1 cellular context compared by ENCODE assay signal in the genomic region with DNA sequence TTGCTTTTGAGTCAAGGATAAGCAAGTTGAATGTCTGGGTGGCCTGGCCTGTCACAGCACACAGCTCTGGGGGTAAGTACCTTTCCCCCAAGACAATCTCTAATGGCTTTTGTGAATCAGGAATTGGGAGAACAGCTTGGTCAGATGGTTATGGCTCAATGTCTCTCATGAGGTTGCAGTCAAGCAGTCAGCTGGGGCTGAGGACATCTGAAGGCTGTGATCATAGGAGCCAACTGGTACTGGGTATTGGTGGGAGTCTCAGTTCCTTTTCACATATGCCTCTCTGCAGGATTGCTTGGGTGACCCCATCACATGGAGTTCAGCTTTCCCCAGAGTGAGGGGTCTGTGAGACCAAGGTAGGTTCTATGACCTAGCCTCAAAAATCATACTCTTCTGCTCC.
TF ChIP-seq lines count a peak whose summit lies in the region.

No MANE protein-coding gene starts in this region.

TF ChIP-seq in GM23338, 12 proteins besides CTCF, POLR2A, EP300 and RAD21 (continued from another document):
- TF ChIP-seq, protein P1, sequence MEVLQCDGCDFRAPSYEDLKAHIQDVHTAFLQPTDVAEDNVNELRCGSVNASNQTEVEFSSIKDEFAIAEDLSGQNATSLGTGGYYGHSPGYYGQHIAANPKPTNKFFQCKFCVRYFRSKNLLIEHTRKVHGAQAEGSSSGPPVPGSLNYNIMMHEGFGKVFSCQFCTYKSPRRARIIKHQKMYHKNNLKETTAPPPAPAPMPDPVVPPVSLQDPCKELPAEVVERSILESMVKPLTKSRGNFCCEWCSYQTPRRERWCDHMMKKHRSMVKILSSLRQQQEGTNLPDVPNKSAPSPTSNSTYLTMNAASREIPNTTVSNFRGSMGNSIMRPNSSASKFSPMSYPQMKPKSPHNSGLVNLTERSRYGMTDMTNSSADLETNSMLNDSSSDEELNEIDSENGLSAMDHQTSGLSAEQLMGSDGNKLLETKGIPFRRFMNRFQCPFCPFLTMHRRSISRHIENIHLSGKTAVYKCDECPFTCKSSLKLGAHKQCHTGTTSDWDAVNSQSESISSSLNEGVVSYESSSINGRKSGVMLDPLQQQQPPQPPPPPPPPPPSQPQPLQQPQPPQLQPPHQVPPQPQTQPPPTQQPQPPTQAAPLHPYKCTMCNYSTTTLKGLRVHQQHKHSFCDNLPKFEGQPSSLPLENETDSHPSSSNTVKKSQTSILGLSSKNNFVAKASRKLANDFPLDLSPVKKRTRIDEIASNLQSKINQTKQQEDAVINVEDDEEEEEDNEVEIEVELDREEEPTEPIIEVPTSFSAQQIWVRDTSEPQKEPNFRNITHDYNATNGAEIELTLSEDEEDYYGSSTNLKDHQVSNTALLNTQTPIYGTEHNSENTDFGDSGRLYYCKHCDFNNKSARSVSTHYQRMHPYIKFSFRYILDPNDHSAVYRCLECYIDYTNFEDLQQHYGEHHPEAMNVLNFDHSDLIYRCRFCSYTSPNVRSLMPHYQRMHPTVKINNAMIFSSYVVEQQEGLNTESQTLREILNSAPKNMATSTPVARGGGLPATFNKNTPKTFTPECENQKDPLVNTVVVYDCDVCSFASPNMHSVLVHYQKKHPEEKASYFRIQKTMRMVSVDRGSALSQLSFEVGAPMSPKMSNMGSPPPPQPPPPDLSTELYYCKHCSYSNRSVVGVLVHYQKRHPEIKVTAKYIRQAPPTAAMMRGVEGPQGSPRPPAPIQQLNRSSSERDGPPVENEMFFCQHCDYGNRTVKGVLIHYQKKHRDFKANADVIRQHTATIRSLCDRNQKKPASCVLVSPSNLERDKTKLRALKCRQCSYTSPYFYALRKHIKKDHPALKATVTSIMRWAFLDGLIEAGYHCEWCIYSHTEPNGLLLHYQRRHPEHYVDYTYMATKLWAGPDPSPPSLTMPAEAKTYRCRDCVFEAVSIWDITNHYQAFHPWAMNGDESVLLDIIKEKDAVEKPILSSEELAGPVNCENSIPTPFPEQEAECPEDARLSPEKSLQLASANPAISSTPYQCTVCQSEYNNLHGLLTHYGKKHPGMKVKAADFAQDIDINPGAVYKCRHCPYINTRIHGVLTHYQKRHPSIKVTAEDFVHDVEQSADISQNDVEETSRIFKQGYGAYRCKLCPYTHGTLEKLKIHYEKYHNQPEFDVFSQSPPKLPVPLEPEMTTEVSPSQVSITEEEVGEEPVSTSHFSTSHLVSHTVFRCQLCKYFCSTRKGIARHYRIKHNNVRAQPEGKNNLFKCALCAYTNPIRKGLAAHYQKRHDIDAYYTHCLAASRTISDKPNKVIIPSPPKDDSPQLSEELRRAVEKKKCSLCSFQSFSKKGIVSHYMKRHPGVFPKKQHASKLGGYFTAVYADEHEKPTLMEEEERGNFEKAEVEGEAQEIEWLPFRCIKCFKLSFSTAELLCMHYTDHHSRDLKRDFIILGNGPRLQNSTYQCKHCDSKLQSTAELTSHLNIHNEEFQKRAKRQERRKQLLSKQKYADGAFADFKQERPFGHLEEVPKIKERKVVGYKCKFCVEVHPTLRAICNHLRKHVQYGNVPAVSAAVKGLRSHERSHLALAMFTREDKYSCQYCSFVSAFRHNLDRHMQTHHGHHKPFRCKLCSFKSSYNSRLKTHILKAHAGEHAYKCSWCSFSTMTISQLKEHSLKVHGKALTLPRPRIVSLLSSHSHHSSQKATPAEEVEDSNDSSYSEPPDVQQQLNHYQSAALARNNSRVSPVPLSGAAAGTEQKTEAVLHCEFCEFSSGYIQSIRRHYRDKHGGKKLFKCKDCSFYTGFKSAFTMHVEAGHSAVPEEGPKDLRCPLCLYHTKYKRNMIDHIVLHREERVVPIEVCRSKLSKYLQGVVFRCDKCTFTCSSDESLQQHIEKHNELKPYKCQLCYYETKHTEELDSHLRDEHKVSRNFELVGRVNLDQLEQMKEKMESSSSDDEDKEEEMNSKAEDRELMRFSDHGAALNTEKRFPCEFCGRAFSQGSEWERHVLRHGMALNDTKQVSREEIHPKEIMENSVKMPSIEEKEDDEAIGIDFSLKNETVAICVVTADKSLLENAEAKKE (CRISPR knock-in tag; IDR thresholded peaks at IDR 0.05) = no peak
- TF ChIP-seq EZH2 (IDR thresholded peaks at IDR 0.05; ENCODE audit: low read depth, unreplicated experiment) = no peak
- no peak for TF ChIP-seq JUNB (IDR thresholded peaks at IDR 0.05; ENCODE audit: unreplicated experiment)
- TF ChIP-seq, protein P2, sequence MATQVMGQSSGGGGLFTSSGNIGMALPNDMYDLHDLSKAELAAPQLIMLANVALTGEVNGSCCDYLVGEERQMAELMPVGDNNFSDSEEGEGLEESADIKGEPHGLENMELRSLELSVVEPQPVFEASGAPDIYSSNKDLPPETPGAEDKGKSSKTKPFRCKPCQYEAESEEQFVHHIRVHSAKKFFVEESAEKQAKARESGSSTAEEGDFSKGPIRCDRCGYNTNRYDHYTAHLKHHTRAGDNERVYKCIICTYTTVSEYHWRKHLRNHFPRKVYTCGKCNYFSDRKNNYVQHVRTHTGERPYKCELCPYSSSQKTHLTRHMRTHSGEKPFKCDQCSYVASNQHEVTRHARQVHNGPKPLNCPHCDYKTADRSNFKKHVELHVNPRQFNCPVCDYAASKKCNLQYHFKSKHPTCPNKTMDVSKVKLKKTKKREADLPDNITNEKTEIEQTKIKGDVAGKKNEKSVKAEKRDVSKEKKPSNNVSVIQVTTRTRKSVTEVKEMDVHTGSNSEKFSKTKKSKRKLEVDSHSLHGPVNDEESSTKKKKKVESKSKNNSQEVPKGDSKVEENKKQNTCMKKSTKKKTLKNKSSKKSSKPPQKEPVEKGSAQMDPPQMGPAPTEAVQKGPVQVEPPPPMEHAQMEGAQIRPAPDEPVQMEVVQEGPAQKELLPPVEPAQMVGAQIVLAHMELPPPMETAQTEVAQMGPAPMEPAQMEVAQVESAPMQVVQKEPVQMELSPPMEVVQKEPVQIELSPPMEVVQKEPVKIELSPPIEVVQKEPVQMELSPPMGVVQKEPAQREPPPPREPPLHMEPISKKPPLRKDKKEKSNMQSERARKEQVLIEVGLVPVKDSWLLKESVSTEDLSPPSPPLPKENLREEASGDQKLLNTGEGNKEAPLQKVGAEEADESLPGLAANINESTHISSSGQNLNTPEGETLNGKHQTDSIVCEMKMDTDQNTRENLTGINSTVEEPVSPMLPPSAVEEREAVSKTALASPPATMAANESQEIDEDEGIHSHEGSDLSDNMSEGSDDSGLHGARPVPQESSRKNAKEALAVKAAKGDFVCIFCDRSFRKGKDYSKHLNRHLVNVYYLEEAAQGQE (IDR thresholded peaks at IDR 0.05; ENCODE audit: unreplicated experiment) = no peak
- TF ChIP-seq ZNF331 (CRISPR knock-in tag; IDR thresholded peaks at IDR 0.05; ENCODE audit: low read depth) = no peak
TF ChIP-seq in GM23338: peak in this region for 0.
